ENCODE assay signal across 1 cellular context in the genomic region with DNA sequence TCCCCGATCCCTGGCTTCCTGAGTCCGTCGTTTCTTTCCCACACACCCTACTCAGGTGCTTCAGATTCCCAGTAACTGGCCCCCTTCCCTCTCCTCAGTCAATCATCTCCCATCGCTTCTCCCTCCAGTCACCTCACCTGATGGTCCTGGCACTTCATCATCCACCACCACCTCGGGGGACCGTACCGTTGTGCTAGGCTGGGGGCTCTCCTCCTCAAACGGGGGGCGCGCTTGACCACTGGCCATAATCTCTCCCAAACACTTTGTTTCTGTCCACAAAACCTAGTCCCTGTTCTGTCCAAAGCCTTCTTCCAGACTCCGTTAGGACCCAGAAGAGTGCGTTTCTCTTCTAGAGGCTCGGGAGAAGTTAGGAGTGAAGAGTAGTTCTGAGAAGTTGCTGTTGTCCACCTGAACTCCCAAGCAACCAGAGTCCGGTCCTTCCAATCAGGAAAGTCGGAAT.
TF ChIP-seq lines count a peak whose summit lies in the region.

SPDYE4 (minus strand) TSS at position 410 of the 460 bp plus-strand sequence; CDS start at position 246, 164 bp downstream.

TF ChIP-seq in IMR-90, 13 proteins besides CTCF, POLR2A, EP300 and RAD21 (continued from another document):
- TF ChIP-seq, protein P1, sequence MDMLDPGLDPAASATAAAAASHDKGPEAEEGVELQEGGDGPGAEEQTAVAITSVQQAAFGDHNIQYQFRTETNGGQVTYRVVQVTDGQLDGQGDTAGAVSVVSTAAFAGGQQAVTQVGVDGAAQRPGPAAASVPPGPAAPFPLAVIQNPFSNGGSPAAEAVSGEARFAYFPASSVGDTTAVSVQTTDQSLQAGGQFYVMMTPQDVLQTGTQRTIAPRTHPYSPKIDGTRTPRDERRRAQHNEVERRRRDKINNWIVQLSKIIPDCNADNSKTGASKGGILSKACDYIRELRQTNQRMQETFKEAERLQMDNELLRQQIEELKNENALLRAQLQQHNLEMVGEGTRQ (IDR thresholded peaks at IDR 0.05; ENCODE audit: low read depth, low read length) = no peak
- TF ChIP-seq CHD1 (IDR thresholded peaks at IDR 0.05; ENCODE audit: low read depth, low read length) (no peak), RFX5 (IDR thresholded peaks at IDR 0.05; ENCODE audit: low read depth, low read length) (no peak), SMC3 (IDR thresholded peaks at IDR 0.05; ENCODE audit: low read depth, low read length) (no peak), ELK1 (IDR thresholded peaks at IDR 0.05; ENCODE audit: borderline replicate concordance, low read depth, low read length) (no peak), FOS (IDR thresholded peaks at IDR 0.05; ENCODE audit: low read depth, low read length) (no peak), CEBPB (IDR thresholded peaks at IDR 0.05; ENCODE audit: low read depth, low read length) (no peak), MXI1 (IDR thresholded peaks at IDR 0.05; ENCODE audit: borderline replicate concordance, low read depth, low read length) (no peak), BHLHE40 (IDR thresholded peaks at IDR 0.05; ENCODE audit: low read depth, low read length) (no peak)
